ENCODE assay signal across 8 cellular contexts in genomic region chr12:26214121-26214520, GRCh38. TPM values are rescaled to one million over a fixed set of nuclear protein-coding genes. Genes with fewer than 3 reads are reported as not detected.
"Had no signal": no experiment of that assay in that cellular context is flagged by ENCODE, and none has a peak within 500 bp of the region (broad histone marks: within the 10 kb centered on the region; RNA-seq: fewer than 3 reads in every experiment).

No MANE protein-coding gene starts in this region.

- ATAC-seq: HCT116, HepG2 had no signal

- H2AFZ ChIP-seq: GM23248 had no signal

- H3K9ac ChIP-seq: GM23248 had no signal

- DNase-seq: GM23248, GOT3, H7, HFFc6 had no signal

- H3K9me3 ChIP-seq: HAP-1 had no signal

- H3K4me1 ChIP-seq: HAP-1 had no signal

- H3K36me3 ChIP-seq: HAP-1 had no signal

- H3K27ac ChIP-seq: GM23248, HL-60 had no signal

- H3K4me3 ChIP-seq: GM23248, HAP-1 had no signal

RNA-seq across cellular contexts. Expression of gene SSPN, which starts 18.7 kb away (rescaled TPM):
- polyA plus RNA-seq: HepG2 had no signal
